In the genomic region with DNA sequence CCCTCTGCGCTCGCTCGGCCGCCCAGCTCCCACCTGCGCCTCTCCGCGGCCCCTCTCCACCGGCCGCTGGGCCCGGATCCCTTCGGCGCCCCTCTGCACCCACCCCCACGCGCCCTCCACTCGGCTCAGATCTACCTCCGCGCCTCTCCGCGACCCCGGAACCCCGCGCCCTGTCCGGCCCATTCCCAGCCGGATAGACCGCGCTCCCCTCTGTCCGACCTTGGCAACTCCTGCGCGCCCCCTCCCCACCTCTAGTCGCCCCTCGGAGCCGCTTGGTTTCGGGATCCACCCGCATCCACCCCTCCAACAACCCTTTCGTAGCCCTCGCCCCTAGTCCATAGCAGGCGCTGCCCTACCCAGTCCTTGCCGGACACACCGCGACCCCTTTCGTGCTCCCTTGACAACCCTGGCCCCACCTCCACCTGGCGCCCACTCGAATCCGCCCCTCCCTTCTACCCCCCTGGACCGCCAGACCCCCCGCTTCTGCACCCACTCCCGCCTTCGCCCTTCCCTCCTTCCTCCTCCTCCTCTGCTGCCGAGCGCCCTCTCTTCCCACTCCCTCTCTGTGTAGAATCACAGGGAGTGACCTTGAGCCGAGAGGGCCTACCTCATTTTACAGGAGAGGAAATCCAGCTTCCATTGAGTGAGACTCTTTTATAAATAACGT, we compare ENCODE assay signal across 8 cellular contexts. TPM values are rescaled to one million over a fixed set of nuclear protein-coding genes. Genes with fewer than 3 reads are reported as not detected.
DNase-seq lines count a peak whose midpoint lies in the region; ATAC-seq and TF ChIP-seq lines count a peak whose summit lies in the region.

No MANE protein-coding gene starts in this region.

- peaks cover 15% of the 10 kb centered on the region for H3K36me3 ChIP-seq in SK-N-MC (ENCODE audit: insufficient read depth, low read length)
- no peaks in the 10 kb centered on the region for H3K36me3 ChIP-seq in colonic mucosa
- H3K36me3 ChIP-seq in left lung = no peaks in the 10 kb centered on the region

- no peaks in the 10 kb centered on the region for H3K27me3 Mint-ChIP-seq in stimulated activated naive CD8-positive, alpha-beta T cell treated with anti-CD3 and anti-CD28 coated beads, Interleukin-15, Interleukin-2, amounts not matched to agents 100 ng/mL and 50 ng/mL, for 24 hours

- H3K9me3 ChIP-seq in SK-N-MC (ENCODE audit: low read depth, low read length) (no peaks in the 10 kb centered on the region), colonic mucosa (no peaks in the 10 kb centered on the region), left lung (no peaks in the 10 kb centered on the region)

- intact Hi-C loops in colonic mucosa (cut with DNase I) = loop anchor here (2.0 to 10.0 kb wide), 3 partner anchors 53 to 79 kb away; a partner anchor contains a TSS
- intact Hi-C loops in left lung (cut with DNase I) = no loop called here

- H3K27ac Mint-ChIP-seq in stimulated activated naive CD8-positive, alpha-beta T cell treated with anti-CD3 and anti-CD28 coated beads, Interleukin-15, Interleukin-2, amounts not matched to agents 100 ng/mL and 50 ng/mL, for 24 hours = peak overlapping the region; percentile 76

- H3K36me3 Mint-ChIP-seq in stimulated activated naive CD8-positive, alpha-beta T cell treated with anti-CD3 and anti-CD28 coated beads, Interleukin-15, Interleukin-2, amounts not matched to agents 100 ng/mL and 50 ng/mL, for 24 hours (ENCODE audit: low read depth) = peaks cover 3% of the 10 kb centered on the region

- H3K9me3 Mint-ChIP-seq in stimulated activated naive CD8-positive, alpha-beta T cell treated with anti-CD3 and anti-CD28 coated beads, Interleukin-15, Interleukin-2, amounts not matched to agents 100 ng/mL and 50 ng/mL, for 24 hours = no peaks in the 10 kb centered on the region

- H3K27ac ChIP-seq in SK-N-MC (no peak overlapping the region), colonic mucosa (peak overlapping the region; percentile 95), left lung (peak overlapping the region; percentile 87 to 94)

- H3K4me3 Mint-ChIP-seq in stimulated activated naive CD8-positive, alpha-beta T cell treated with anti-CD3 and anti-CD28 coated beads, Interleukin-15, Interleukin-2, amounts not matched to agents 100 ng/mL and 50 ng/mL, for 24 hours = peak overlapping the region; percentile 77

- H3K4me3 ChIP-seq in SK-N-MC = peak overlapping the region; percentile 81
- peak overlapping the region; percentile 72 for H3K4me3 ChIP-seq in colonic mucosa
- H3K4me3 ChIP-seq in left lung = peak overlapping the region; percentile 90 to 99

- peak overlapping the region; percentile 76 for H3K9ac ChIP-seq in SK-N-MC (ENCODE audit: insufficient read length)
- H3K9ac ChIP-seq in colonic mucosa (ENCODE audit: low read depth in 2 of 2, low read length in 2 of 2) = peak overlapping the region; percentile 86 to 87

- peaks cover 51% of the 10 kb centered on the region for H3K4me1 Mint-ChIP-seq in stimulated activated naive CD8-positive, alpha-beta T cell treated with anti-CD3 and anti-CD28 coated beads, Interleukin-15, Interleukin-2, amounts not matched to agents 100 ng/mL and 50 ng/mL, for 24 hours (ENCODE audit: low read depth)

- H3K27me3 ChIP-seq in colonic mucosa (no peaks in the 10 kb centered on the region), left lung (no peaks in the 10 kb centered on the region)

- H3K4me1 ChIP-seq in colonic mucosa (no peaks in the 10 kb centered on the region), left lung (peaks cover 4 to 24% of the 10 kb centered on the region in 2 donors)

- TF ChIP-seq CTCF in colonic mucosa (IDR thresholded peaks at IDR 0.05) (no peak), left lung (IDR thresholded peaks at IDR 0.05) (no peak)

- DNase-seq in EL (peak; percentile 15), HCEC 1CT (peak; percentile 35), SK-N-MC (ENCODE audit: low read depth, low spot score) (no peak), colonic mucosa (peak; percentile 80), left lung (peak; percentile 61 to 79), NCI-H2029 (lab: John Stamatoyannopoulos, UW) (no peak)

- peak; percentile 60 for ATAC-seq in left lung
- no peak for ATAC-seq in GM21786 (IDR thresholded peaks at IDR 0.05; ENCODE audit: unreplicated experiment)

RNA-seq across cellular contexts. Expression of a gene that starts 0.5 kb away (rescaled TPM):
- 10 to 100 TPM; 80.3 to 95.7 TPM for total RNA-seq in colonic mucosa
- total RNA-seq in left lung = 10 to 100 TPM; 44.8 to 52.4 TPM

RNA-seq across cellular contexts. Expression of a gene that starts 51.2 kb away (rescaled TPM):
- total RNA-seq in colonic mucosa (10 to 100 TPM in 1 of 2 donors, 1 to 10 TPM in 1; 7.0 to 12.5 TPM), left lung (10 to 100 TPM; 11.2 to 22.6 TPM)

Comparison
In these comparisons a context has a peak if more than half of its experiments do, and no peak if none do; other contexts are left out.
1. DNase-seq: peak in EL (single experiment), HCEC 1CT (single experiment), colonic mucosa (single experiment) and left lung (2 of 2); none in SK-N-MC (single experiment) and NCI-H2029 (single experiment).
2. Peak in every context shown above with its lines, with median percentiles within 50 percentile points of each other: H3K4me3 ChIP-seq.